In genomic region chr18:76824136-76824676, GRCh38 we compare ENCODE assay signal across 7 cellular contexts. TPM values are rescaled to one million over a fixed set of nuclear protein-coding genes. Genes with fewer than 3 reads are reported as not detected.
DNase-seq lines count a peak whose midpoint lies in the region; FAIRE-seq and TF ChIP-seq lines count a peak whose summit lies in the region.

No MANE protein-coding gene starts in this region.

- H3K4me3 Mint-ChIP-seq in glutamatergic neuron (ENCODE audit: unreplicated experiment), result peak overlapping the region; percentile 69

- H3K4me1 Mint-ChIP-seq in glutamatergic neuron (ENCODE audit: low read depth, unreplicated experiment), result peaks cover 12% of the 10 kb centered on the region

- peak; percentile 8 for FAIRE-seq in GM19239 (lab: Jason Lieb, UNC)

- peak overlapping the region; percentile 40 for H3K27ac Mint-ChIP-seq in glutamatergic neuron (ENCODE audit: unreplicated experiment)

- no peaks in the 10 kb centered on the region for H3K36me3 Mint-ChIP-seq in glutamatergic neuron (ENCODE audit: unreplicated experiment)

- peaks cover 20% of the 10 kb centered on the region for H3K9me3 Mint-ChIP-seq in glutamatergic neuron (ENCODE audit: unreplicated experiment)

- TF ChIP-seq CTCF in VCaP (conservative IDR thresholded peaks at IDR 0.05) (no peak), glutamatergic neuron (IDR thresholded peaks at IDR 0.05; ENCODE audit: partially characterized antibody, unreplicated experiment) (no peak)

- H3K27ac ChIP-seq in VCaP, result peak overlapping the region; percentile 33

- H3K27me3 Mint-ChIP-seq in glutamatergic neuron (ENCODE audit: unreplicated experiment), result peaks cover 9% of the 10 kb centered on the region

- DNase-seq in GM19239 (ENCODE audit: insufficient read length, low spot score) (no peak), glutamatergic neuron (no peak), GDM1 (lab: John Stamatoyannopoulos, UW) (no peak), NCI-H226 (no peak)
- DNase-seq in stimulated activated CD8-positive, alpha-beta memory T cell treated with anti-CD3 and anti-CD28 coated beads, Interleukin-4, amount 100 ng/mL, for 48 hours, result peak; percentile 22
- no peak for DNase-seq in effector CD4-positive, alpha-beta T cell

RNA-seq across cellular contexts. Expression of gene ZNF236, which starts 1.8 kb away (rescaled TPM):
- total RNA-seq in glutamatergic neuron (ENCODE audit: unreplicated experiment), result 21.0 TPM
